27 cellular contexts compared by ENCODE assay signal in the genomic region with DNA sequence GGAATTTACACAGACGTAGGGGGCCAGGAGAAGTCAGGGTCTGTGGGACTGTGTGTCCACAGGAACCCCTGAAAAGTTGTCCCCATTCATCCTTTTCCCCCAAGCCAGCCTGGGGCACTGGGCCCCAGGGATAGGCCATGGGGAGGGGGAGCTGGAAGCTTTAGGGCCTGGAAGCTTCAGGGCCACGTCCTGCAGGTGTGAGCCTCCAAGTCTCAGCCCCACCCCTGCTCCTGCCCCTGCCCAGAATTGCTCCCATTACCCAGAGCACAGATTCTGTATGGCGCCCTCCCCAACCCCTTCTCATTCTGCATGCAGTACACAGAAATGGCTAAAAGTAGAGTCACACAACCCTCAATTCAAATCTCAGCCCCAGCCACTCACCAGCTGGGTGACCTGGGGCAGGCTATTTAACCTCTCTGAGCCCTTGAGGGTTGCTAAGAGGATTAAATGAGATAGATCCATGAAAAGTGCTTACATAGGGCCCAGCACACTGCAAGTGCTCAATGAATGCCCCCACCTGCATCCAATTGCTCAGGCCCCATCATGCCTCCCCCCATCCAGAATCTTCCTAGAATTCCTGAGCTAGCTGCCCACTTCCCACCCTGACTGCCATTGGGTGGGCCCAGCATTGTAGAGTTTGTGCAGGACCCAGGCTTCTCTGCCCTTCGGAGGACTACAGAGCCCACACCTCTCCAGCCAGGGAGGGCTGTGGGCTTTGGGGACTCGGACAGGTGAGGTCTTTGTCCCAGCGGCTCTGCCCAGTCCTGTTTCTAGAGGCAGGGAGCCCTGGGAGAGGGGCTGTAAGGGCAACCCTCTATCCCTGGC. TPM values are rescaled to one million over a fixed set of nuclear protein-coding genes. Genes with fewer than 3 reads are reported as not detected.
"Had no signal": no experiment of that assay in that cellular context is flagged by ENCODE, and none has a peak within 500 bp of the region (broad histone marks: within the 10 kb centered on the region; RNA-seq: fewer than 3 reads in every experiment).

No MANE protein-coding gene starts in this region.

- H3K36me3 ChIP-seq: left lung, neural progenitor cell, prostate gland, transverse colon, uterus had no signal

- H3K4me3 ChIP-seq: hepatocyte, left lung, neural progenitor cell, prostate gland, transverse colon, uterus had no signal

- H3K4me2 ChIP-seq: hepatocyte, neural progenitor cell had no signal

- H3K9me3 ChIP-seq: left lung, prostate gland, transverse colon, uterus had no signal

- H3K27me3 ChIP-seq: uterus had no signal

- DNase-seq: activated CD4-positive, alpha-beta memory T cell treated with anti-CD3 and anti-CD28 coated beads for 36 hours; activated CD4-positive, alpha-beta T cell treated with anti-CD3 and anti-CD28 coated beads for 4 hours; activated CD4-positive, CD25-positive, alpha-beta regulatory T cell; activated naive CD4-positive, alpha-beta T cell; activated naive CD8-positive, alpha-beta T cell treated with anti-CD3 and anti-CD28 coated beads for 36 hours; activated T-cell treated with anti-CD3 and anti-CD28 coated beads for 4 hours; amniotic stem cell; effector memory CD8-positive, alpha-beta T cell; foreskin melanocyte; glutamatergic neuron; immature natural killer cell; kidney glomerular epithelial cell; left lung; naive thymus-derived CD8-positive, alpha-beta T cell; small intestine; stimulated activated CD4-positive, alpha-beta T cell treated with anti-CD3 and anti-CD28 coated beads, Interleukin-15, amount 100 ng/mL, for 24 hours; SW 1271; T-helper 17 cell; transverse colon had no signal

- H3K4me1 ChIP-seq: neural progenitor cell, prostate gland, uterus had no signal

- H2AFZ ChIP-seq: hepatocyte, neural progenitor cell had no signal

- FAIRE-seq: endothelial cell of umbilical vein, small intestine had no signal

- H3K79me2 ChIP-seq: hepatocyte had no signal

- ATAC-seq: effector memory CD8-positive, alpha-beta T cell; esophagus mucosa; left lung; naive thymus-derived CD8-positive, alpha-beta T cell; stimulated activated memory B cell treated with anti-CD40 and anti-IgM and Interleukin-4, amounts not matched to agents 10 μg/mL and 1 μg/mL and 100 μg/mL, for 72 hours; T-helper 17 cell had no signal

- H3K9ac ChIP-seq: neural progenitor cell had no signal

- H3K27ac ChIP-seq: hepatocyte, left lung, neural progenitor cell, prostate gland, transverse colon, uterus had no signal

RNA-seq across cellular contexts. Expression of gene RAP1GAP, which starts 6.5 kb away (rescaled TPM):
- total RNA-seq: dermis microvascular lymphatic vessel endothelial cell had no signal
- polyA plus RNA-seq: immature natural killer cell; naive thymus-derived CD8-positive, alpha-beta T cell had no signal
